Comparison of ENCODE assay signal across 14 cellular contexts in the genomic region with DNA sequence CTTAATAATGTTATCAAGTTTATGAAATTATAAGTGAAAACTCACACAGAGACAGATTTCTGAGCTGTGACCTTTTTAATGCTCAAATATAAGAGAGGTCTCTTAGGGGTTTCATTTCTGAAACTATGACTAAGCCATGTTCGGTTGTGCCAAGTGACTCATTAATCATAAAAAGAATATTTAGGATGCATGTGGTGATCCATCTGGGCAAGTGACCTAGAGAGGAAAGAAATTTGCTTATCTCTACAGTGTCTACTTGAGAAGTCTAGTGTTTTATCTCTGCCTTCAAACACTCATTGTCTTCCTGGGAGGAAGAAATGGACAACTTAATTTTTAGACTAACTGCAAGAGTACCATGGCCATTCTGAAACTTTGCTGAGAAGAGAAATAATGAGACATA.
A peak's percentile ranks its signal among the peaks of the same experiment; 100 is the strongest.
DNase-seq lines count a peak whose midpoint lies in the region; ATAC-seq lines count a peak whose summit lies in the region.
"Had no signal": no experiment of that assay in that cellular context is flagged by ENCODE, and none has a peak within 500 bp of the region (broad histone marks: within the 10 kb centered on the region; RNA-seq: fewer than 3 reads in every experiment).

No MANE protein-coding gene starts in this region.

- peak; percentile 63 for ATAC-seq in GM18861 (IDR thresholded peaks at IDR 0.05; ENCODE audit: unreplicated experiment)
- ATAC-seq: activated naive CD8-positive, alpha-beta T cell treated with anti-CD3 and anti-CD28 coated beads, Interleukin-2, amount 50 U/mL, for 24 hours; T-cell had no signal

- DNase-seq in NCI-H226 (peak; percentile 82), amniotic epithelial cell (ENCODE audit: low read depth) (peak; percentile 79), foreskin melanocyte (peak; percentile 76), nucleus accumbens (lab: John Stamatoyannopoulos, UW) (no peak), DMS79 (lab: John Stamatoyannopoulos, UW) (no peak), NCI-H1105 (lab: John Stamatoyannopoulos, UW) (no peak)
- no peak for DNase-seq in activated T-cell treated with anti-CD3 and anti-CD28 coated beads, Interleukin-2, amount 50 U/mL, for 1 hour
- DNase-seq: activated naive CD8-positive, alpha-beta T cell treated with anti-CD3 and anti-CD28 coated beads, Interleukin-2, amount 50 U/mL, for 24 hours; activated T-cell treated with anti-CD3 and anti-CD28 coated beads, Interleukin-2, amount 50 U/mL, for 24 hours; colonic mucosa; GM23248; NCI-H1417; T-cell had no signal

Comparison
In these comparisons a context has a peak if more than half of its experiments do, and no peak if none do; other contexts are left out.
1. DNase-seq: peak in NCI-H226 (single experiment), amniotic epithelial cell (single experiment) and foreskin melanocyte (single experiment); none in activated T-cell treated with anti-CD3 and anti-CD28 coated beads, Interleukin-2, amount 50 U/mL, for 1 hour (single experiment), nucleus accumbens (0 of 56), DMS79 (single experiment) and NCI-H1105 (single experiment).